ENCODE assay signal across 1 cellular context in genomic region chr17:38702166-38702899, GRCh38.
TF ChIP-seq lines count a peak whose summit lies in the region.

No MANE protein-coding gene starts in this region.

TF ChIP-seq in HepG2, 621 proteins besides CTCF, POLR2A, EP300 and RAD21 (continued from another document and continues in another):
- TF ChIP-seq, protein P1, sequence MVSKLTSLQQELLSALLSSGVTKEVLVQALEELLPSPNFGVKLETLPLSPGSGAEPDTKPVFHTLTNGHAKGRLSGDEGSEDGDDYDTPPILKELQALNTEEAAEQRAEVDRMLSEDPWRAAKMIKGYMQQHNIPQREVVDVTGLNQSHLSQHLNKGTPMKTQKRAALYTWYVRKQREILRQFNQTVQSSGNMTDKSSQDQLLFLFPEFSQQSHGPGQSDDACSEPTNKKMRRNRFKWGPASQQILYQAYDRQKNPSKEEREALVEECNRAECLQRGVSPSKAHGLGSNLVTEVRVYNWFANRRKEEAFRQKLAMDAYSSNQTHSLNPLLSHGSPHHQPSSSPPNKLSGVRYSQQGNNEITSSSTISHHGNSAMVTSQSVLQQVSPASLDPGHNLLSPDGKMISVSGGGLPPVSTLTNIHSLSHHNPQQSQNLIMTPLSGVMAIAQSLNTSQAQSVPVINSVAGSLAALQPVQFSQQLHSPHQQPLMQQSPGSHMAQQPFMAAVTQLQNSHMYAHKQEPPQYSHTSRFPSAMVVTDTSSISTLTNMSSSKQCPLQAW (CRISPR knock-in tag; IDR thresholded peaks at IDR 0.05), result peak; percentile 87; the same call in 1 of the 2 replicates
- no peak for TF ChIP-seq ZEB1 (IDR thresholded peaks at IDR 0.05; ENCODE audit: insufficient replicate concordance, low read depth)
- TF ChIP-seq MXD1 (CRISPR knock-in tag; IDR thresholded peaks at IDR 0.05), result peak; percentile 93
- peak; percentile 81; the same call in 1 of the 2 replicates for TF ChIP-seq ZNF431 (CRISPR knock-in tag; IDR thresholded peaks at IDR 0.05; ENCODE audit: borderline replicate concordance, low read depth)
- TF ChIP-seq RBM22 (optimal IDR thresholded peaks at IDR 0.05; ENCODE audit: low read length), result no peak
- peak; percentile 24; the same call in 1 of the 2 replicates for TF ChIP-seq CSRNP1 (CRISPR knock-in tag; IDR thresholded peaks at IDR 0.05)
- TF ChIP-seq ZNF552 (CRISPR knock-in tag; IDR thresholded peaks at IDR 0.05; ENCODE audit: borderline replicate concordance), result peak; percentile 81; the same call in 1 of the 2 replicates
- TF ChIP-seq ZMYM3 (CRISPR knock-in tag; IDR thresholded peaks at IDR 0.05), result peak; percentile 61
- TF ChIP-seq ZFYVE20 (CRISPR knock-in tag; IDR thresholded peaks at IDR 0.05; ENCODE audit: borderline replicate concordance, low read depth), result peak; percentile 67; the same call in 1 of the 2 replicates
- no peak; the same call in 1 of the 2 replicates for TF ChIP-seq ZNF3 (CRISPR knock-in tag; IDR thresholded peaks at IDR 0.05)
- peak; percentile 56; the same call in 1 of the 2 replicates for TF ChIP-seq ZNF761 (CRISPR knock-in tag; conservative IDR thresholded peaks at IDR 0.05)
- no peak; the same call in 1 of the 2 replicates for TF ChIP-seq ZNF619 (CRISPR knock-in tag; IDR thresholded peaks at IDR 0.05)
- TF ChIP-seq SPEN (CRISPR knock-in tag; IDR thresholded peaks at IDR 0.05; ENCODE audit: low read depth), result peak; percentile 56; the same call in 1 of the 2 replicates
- TF ChIP-seq ZNF292 (CRISPR knock-in tag; IDR thresholded peaks at IDR 0.05; ENCODE audit: borderline replicate concordance, low read depth), result peak; percentile 13; the same call in 1 of the 2 replicates
- TF ChIP-seq BORCS8-MEF2B (CRISPR knock-in tag; IDR thresholded peaks at IDR 0.05), result peak; percentile 82; the same call in 1 of the 2 replicates
- TF ChIP-seq PRDM15 (CRISPR knock-in tag; IDR thresholded peaks at IDR 0.05), result peak; percentile 19; the same call in 1 of the 2 replicates
- TF ChIP-seq KDM5B (CRISPR knock-in tag; IDR thresholded peaks at IDR 0.05; ENCODE audit: borderline replicate concordance), result peak; percentile 74; the same call in 1 of the 2 replicates
- no peak for TF ChIP-seq ZFP41 (CRISPR knock-in tag; IDR thresholded peaks at IDR 0.05; ENCODE audit: borderline replicate concordance)
- 0 out of 2 replicates have a peak, but pooled peaks have one; percentile 46 for TF ChIP-seq ZNF678 (CRISPR knock-in tag; IDR thresholded peaks at IDR 0.05)
- no peak for TF ChIP-seq ZNF326 (CRISPR knock-in tag; IDR thresholded peaks at IDR 0.05; ENCODE audit: borderline replicate concordance)
- peak; percentile 74 for TF ChIP-seq GABPA (IDR thresholded peaks at IDR 0.05; ENCODE audit: low read depth, low read length)
- TF ChIP-seq GABPA (CRISPR knock-in tag; IDR thresholded peaks at IDR 0.05; ENCODE audit: low read depth), result peak; percentile 76
- TF ChIP-seq ZNF124 (CRISPR knock-in tag; IDR thresholded peaks at IDR 0.05), result peak; percentile 81; the same call in 1 of the 2 replicates
- no peak for TF ChIP-seq TRAFD1 (CRISPR knock-in tag; IDR thresholded peaks at IDR 0.05; ENCODE audit: borderline replicate concordance)
- TF ChIP-seq KLF6 (CRISPR knock-in tag; IDR thresholded peaks at IDR 0.05), result peak; percentile 85
- TF ChIP-seq XBP1 (CRISPR knock-in tag; IDR thresholded peaks at IDR 0.05), result no peak
- TF ChIP-seq RAD51 (IDR thresholded peaks at IDR 0.05; ENCODE audit: borderline replicate concordance), result no peak
- TF ChIP-seq ATAD3A (CRISPR knock-in tag; IDR thresholded peaks at IDR 0.05), result 0 out of 2 replicates have a peak, but pooled peaks have one; percentile 84
- TF ChIP-seq, protein P2, sequence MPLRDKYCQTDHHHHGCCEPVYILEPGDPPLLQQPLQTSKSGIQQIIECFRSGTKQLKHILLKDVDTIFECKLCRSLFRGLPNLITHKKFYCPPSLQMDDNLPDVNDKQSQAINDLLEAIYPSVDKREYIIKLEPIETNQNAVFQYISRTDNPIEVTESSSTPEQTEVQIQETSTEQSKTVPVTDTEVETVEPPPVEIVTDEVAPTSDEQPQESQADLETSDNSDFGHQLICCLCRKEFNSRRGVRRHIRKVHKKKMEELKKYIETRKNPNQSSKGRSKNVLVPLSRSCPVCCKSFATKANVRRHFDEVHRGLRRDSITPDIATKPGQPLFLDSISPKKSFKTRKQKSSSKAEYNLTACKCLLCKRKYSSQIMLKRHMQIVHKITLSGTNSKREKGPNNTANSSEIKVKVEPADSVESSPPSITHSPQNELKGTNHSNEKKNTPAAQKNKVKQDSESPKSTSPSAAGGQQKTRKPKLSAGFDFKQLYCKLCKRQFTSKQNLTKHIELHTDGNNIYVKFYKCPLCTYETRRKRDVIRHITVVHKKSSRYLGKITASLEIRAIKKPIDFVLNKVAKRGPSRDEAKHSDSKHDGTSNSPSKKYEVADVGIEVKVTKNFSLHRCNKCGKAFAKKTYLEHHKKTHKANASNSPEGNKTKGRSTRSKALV (CRISPR knock-in tag; IDR thresholded peaks at IDR 0.05), result peak; percentile 80; the same call in 1 of the 2 replicates
- TF ChIP-seq NFYB (CRISPR knock-in tag; IDR thresholded peaks at IDR 0.05), result peak; percentile 34; the same call in 1 of the 2 replicates
- TF ChIP-seq ZNF605 (CRISPR knock-in tag; IDR thresholded peaks at IDR 0.05), result peak; percentile 59; the same call in 1 of the 2 replicates
- peak; percentile 30; the same call in 1 of the 2 replicates for TF ChIP-seq NCOR1 (IDR thresholded peaks at IDR 0.05; ENCODE audit: borderline replicate concordance, low read length)
- TF ChIP-seq ELF1 (CRISPR knock-in tag; IDR thresholded peaks at IDR 0.05), result peak; percentile 68
- peak; percentile 63; the same call in 1 of the 2 replicates for TF ChIP-seq GMEB1 (CRISPR knock-in tag; IDR thresholded peaks at IDR 0.05; ENCODE audit: borderline replicate concordance)
- peak; percentile 96 for TF ChIP-seq E2F5 (CRISPR knock-in tag; conservative IDR thresholded peaks at IDR 0.05)
- peak; percentile 55 for TF ChIP-seq SOX5 (CRISPR knock-in tag; IDR thresholded peaks at IDR 0.05; ENCODE audit: borderline replicate concordance)
- peak; percentile 79 for TF ChIP-seq MXD4 (CRISPR knock-in tag; IDR thresholded peaks at IDR 0.05)
- no peak for TF ChIP-seq FOXA1 (IDR thresholded peaks at IDR 0.05)
- TF ChIP-seq FOXA1 (CRISPR knock-in tag; IDR thresholded peaks at IDR 0.05), result peak; percentile 43
- TF ChIP-seq, protein P3, sequence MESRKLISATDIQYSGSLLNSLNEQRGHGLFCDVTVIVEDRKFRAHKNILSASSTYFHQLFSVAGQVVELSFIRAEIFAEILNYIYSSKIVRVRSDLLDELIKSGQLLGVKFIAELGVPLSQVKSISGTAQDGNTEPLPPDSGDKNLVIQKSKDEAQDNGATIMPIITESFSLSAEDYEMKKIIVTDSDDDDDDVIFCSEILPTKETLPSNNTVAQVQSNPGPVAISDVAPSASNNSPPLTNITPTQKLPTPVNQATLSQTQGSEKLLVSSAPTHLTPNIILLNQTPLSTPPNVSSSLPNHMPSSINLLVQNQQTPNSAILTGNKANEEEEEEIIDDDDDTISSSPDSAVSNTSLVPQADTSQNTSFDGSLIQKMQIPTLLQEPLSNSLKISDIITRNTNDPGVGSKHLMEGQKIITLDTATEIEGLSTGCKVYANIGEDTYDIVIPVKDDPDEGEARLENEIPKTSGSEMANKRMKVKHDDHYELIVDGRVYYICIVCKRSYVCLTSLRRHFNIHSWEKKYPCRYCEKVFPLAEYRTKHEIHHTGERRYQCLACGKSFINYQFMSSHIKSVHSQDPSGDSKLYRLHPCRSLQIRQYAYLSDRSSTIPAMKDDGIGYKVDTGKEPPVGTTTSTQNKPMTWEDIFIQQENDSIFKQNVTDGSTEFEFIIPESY (CRISPR knock-in tag; IDR thresholded peaks at IDR 0.05), result no peak
- peak; percentile 47; the same call in 1 of the 2 replicates for TF ChIP-seq SRY (CRISPR knock-in tag; IDR thresholded peaks at IDR 0.05)
- TF ChIP-seq, protein P4, sequence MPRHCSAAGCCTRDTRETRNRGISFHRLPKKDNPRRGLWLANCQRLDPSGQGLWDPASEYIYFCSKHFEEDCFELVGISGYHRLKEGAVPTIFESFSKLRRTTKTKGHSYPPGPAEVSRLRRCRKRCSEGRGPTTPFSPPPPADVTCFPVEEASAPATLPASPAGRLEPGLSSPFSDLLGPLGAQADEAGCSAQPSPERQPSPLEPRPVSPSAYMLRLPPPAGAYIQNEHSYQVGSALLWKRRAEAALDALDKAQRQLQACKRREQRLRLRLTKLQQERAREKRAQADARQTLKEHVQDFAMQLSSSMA (CRISPR knock-in tag; IDR thresholded peaks at IDR 0.05), result 0 out of 2 replicates have a peak, but pooled peaks have one; percentile 26
- TF ChIP-seq KDM1A (CRISPR knock-in tag; IDR thresholded peaks at IDR 0.05), result peak; percentile 60
- peak; percentile 63 for TF ChIP-seq ZNF749 (CRISPR knock-in tag; IDR thresholded peaks at IDR 0.05; ENCODE audit: borderline replicate concordance)
- peak; percentile 49; the same call in 1 of the 2 replicates for TF ChIP-seq GTF2F1 (IDR thresholded peaks at IDR 0.05; ENCODE audit: low read length)
- no peak for TF ChIP-seq ZFP82 (CRISPR knock-in tag; IDR thresholded peaks at IDR 0.05; ENCODE audit: borderline replicate concordance)
- TF ChIP-seq SETDB1 (CRISPR knock-in tag; IDR thresholded peaks at IDR 0.05; ENCODE audit: borderline replicate concordance), result no peak
- TF ChIP-seq CBFB (CRISPR knock-in tag; IDR thresholded peaks at IDR 0.05), result peak; percentile 83; the same call in 1 of the 2 replicates
- peak; percentile 100 for TF ChIP-seq ZKSCAN1 (IDR thresholded peaks at IDR 0.05; ENCODE audit: low read length)
